ENCODE assay signal across 1 cellular context in the genomic region with DNA sequence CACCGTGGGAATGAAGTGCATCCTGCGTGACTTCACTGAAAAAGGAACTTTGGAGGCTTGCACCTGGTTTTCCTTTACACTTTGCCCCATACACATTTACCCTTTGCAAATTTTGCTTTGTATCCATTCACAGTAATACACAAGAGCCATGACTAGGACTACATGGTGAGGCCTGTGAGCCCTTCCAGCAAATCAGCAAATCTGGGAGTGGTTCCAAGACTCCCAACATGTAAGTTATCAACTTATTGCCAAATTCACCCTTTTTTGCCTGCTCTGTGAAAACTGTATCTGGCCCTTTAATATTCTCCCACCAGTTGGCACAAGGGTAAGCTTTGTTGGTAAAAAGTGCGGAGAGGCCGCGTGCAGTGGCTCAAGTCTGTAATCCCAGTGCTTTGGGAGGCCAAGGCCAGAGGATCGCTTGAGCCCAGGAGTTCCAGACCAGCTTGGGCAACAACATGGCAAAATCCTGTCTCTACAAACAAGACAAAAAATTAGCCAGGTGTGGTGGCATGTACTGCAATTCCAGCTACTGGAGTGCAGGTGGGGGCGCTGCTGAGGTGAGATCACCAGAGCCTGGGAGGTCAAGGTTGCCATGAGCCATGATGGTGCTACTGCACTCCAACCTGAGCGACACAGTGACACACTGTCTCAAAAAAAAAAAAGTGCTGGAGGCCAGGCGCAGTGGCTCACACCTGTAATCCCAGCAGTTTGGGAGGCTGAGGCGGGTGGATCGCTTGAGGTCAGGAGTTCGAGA.
TF ChIP-seq lines count a peak whose summit lies in the region.

No MANE protein-coding gene starts in this region.

TF ChIP-seq in K562, 482 proteins besides CTCF, POLR2A, EP300 and RAD21:
- TF ChIP-seq, protein P1, sequence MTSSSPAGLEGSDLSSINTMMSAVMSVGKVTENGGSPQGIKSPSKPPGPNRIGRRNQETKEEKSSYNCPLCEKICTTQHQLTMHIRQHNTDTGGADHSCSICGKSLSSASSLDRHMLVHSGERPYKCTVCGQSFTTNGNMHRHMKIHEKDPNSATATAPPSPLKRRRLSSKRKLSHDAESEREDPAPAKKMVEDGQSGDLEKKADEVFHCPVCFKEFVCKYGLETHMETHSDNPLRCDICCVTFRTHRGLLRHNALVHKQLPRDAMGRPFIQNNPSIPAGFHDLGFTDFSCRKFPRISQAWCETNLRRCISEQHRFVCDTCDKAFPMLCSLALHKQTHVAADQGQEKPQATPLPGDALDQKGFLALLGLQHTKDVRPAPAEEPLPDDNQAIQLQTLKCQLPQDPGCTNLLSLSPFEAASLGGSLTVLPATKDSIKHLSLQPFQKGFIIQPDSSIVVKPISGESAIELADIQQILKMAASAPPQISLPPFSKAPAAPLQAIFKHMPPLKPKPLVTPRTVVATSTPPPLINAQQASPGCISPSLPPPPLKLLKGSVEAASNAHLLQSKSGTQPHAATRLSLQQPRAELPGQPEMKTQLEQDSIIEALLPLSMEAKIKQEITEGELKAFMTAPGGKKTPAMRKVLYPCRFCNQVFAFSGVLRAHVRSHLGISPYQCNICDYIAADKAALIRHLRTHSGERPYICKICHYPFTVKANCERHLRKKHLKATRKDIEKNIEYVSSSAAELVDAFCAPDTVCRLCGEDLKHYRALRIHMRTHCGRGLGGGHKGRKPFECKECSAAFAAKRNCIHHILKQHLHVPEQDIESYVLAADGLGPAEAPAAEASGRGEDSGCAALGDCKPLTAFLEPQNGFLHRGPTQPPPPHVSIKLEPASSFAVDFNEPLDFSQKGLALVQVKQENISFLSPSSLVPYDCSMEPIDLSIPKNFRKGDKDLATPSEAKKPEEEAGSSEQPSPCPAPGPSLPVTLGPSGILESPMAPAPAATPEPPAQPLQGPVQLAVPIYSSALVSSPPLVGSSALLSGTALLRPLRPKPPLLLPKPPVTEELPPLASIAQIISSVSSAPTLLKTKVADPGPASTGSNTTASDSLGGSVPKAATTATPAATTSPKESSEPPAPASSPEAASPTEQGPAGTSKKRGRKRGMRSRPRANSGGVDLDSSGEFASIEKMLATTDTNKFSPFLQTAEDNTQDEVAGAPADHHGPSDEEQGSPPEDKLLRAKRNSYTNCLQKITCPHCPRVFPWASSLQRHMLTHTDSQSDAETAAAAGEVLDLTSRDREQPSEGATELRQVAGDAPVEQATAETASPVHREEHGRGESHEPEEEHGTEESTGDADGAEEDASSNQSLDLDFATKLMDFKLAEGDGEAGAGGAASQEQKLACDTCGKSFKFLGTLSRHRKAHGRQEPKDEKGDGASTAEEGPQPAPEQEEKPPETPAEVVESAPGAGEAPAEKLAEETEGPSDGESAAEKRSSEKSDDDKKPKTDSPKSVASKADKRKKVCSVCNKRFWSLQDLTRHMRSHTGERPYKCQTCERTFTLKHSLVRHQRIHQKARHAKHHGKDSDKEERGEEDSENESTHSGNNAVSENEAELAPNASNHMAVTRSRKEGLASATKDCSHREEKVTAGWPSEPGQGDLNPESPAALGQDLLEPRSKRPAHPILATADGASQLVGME (CRISPR knock-in tag; IDR thresholded peaks at IDR 0.05), result no peak
- TF ChIP-seq SUPT5H (IDR thresholded peaks at IDR 0.05), result no peak
- TF ChIP-seq, protein P2, sequence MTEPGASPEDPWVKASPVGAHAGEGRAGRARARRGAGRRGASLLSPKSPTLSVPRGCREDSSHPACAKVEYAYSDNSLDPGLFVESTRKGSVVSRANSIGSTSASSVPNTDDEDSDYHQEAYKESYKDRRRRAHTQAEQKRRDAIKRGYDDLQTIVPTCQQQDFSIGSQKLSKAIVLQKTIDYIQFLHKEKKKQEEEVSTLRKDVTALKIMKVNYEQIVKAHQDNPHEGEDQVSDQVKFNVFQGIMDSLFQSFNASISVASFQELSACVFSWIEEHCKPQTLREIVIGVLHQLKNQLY (CRISPR knock-in tag; conservative IDR thresholded peaks at IDR 0.05), result no peak
- TF ChIP-seq ASH1L (IDR thresholded peaks at IDR 0.05; ENCODE audit: borderline replicate concordance, low read depth, partially characterized antibody), result no peak
- TF ChIP-seq ZNF764 (CRISPR knock-in tag; IDR thresholded peaks at IDR 0.05; ENCODE audit: low read depth), result no peak
- TF ChIP-seq KLF6 (CRISPR knock-in tag; IDR thresholded peaks at IDR 0.05; ENCODE audit: borderline replicate concordance), result no peak
- no peak for TF ChIP-seq SAP30 (IDR thresholded peaks at IDR 0.05; ENCODE audit: borderline replicate concordance, insufficient read depth, low read depth, low read length, poor library complexity, severe bottlenecking)
- no peak for TF ChIP-seq MAFF (IDR thresholded peaks at IDR 0.05; ENCODE audit: low read length)
- TF ChIP-seq HSF4 (CRISPR knock-in tag; IDR thresholded peaks at IDR 0.05; ENCODE audit: borderline replicate concordance), result no peak
- no peak for TF ChIP-seq EWSR1 (IDR thresholded peaks at IDR 0.05; ENCODE audit: borderline replicate concordance, low read depth, partially characterized antibody)
- no peak for TF ChIP-seq SMAD4 (CRISPR knock-in tag; conservative IDR thresholded peaks at IDR 0.05)
- TF ChIP-seq, protein P3, sequence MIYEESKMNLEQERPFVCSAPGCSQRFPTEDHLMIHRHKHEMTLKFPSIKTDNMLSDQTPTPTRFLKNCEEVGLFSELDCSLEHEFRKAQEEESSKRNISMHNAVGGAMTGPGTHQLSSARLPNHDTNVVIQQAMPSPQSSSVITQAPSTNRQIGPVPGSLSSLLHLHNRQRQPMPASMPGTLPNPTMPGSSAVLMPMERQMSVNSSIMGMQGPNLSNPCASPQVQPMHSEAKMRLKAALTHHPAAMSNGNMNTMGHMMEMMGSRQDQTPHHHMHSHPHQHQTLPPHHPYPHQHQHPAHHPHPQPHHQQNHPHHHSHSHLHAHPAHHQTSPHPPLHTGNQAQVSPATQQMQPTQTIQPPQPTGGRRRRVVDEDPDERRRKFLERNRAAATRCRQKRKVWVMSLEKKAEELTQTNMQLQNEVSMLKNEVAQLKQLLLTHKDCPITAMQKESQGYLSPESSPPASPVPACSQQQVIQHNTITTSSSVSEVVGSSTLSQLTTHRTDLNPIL (CRISPR knock-in tag; IDR thresholded peaks at IDR 0.05), result no peak
- TF ChIP-seq GATA2 (CRISPR knock-in tag; IDR thresholded peaks at IDR 0.05), result no peak
- TF ChIP-seq ZNF354B (CRISPR knock-in tag; IDR thresholded peaks at IDR 0.05), result no peak
- TF ChIP-seq U2AF1 (optimal IDR thresholded peaks at IDR 0.05; ENCODE audit: low read depth, low read length), result no peak
- no peak for TF ChIP-seq SIN3B (IDR thresholded peaks at IDR 0.05; ENCODE audit: low read depth)
